Comparison of ENCODE assay signal across 10 cellular contexts in the genomic region with DNA sequence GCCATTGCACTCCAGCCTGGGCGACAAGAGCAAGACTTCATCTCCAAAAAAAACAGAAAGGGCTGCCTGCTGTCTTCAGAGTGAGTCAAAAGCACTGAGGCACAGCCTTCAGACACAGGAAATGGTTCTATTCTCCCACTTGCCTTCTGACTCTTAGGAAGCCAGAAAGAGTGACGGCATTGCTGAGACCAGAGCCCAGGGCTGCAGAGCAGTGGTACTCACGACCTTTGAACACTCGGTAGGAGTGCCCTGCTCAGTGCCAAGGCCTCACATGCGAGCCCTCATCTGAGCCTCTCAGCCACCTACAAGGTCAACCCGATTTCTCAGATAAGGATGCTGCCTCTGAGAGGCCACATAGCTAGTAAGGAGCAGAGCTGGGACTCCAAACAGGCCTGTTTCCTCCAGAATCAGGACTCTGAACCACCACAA. TPM values are rescaled to one million over a fixed set of nuclear protein-coding genes. Genes with fewer than 3 reads are reported as not detected.
DNase-seq lines count a peak whose midpoint lies in the region; ATAC-seq and TF ChIP-seq lines count a peak whose summit lies in the region.
"Had no signal": no experiment of that assay in that cellular context is flagged by ENCODE, and none has a peak within 500 bp of the region (broad histone marks: within the 10 kb centered on the region; RNA-seq: fewer than 3 reads in every experiment).

No MANE protein-coding gene starts in this region.

- H3K4me3 Mint-ChIP-seq in activated T-cell treated with anti-CD3 and anti-CD28 coated beads, Interleukin-2, amount 50 U/mL, for 24 hours = no peak overlapping the region
- no peak overlapping the region for H3K4me3 Mint-ChIP-seq in activated T-helper 2 cell treated with anti-CD3 and anti-CD28 coated beads, Interferon-gamma antibody, Interleukin-2, Interleukin-4, amounts not matched to agents 10 μg/mL and 5 μg/mL and 100 μg/mL, durations not matched to agents 14 hours and 24 hours and 36 hours (ENCODE audit: low read depth)

- H3K4me1 Mint-ChIP-seq in activated T-cell treated with anti-CD3 and anti-CD28 coated beads, Interleukin-2, amount 50 U/mL, for 24 hours (ENCODE audit: low read depth) = peaks cover 40% of the 10 kb centered on the region
- H3K4me1 Mint-ChIP-seq in activated T-helper 2 cell treated with anti-CD3 and anti-CD28 coated beads, Interferon-gamma antibody, Interleukin-2, Interleukin-4, amounts not matched to agents 10 μg/mL and 5 μg/mL and 100 μg/mL, durations not matched to agents 14 hours and 24 hours and 36 hours (ENCODE audit: low read depth) = peaks cover 28% of the 10 kb centered on the region

- peaks cover 13 to 26% of the 10 kb centered on the region in 2 donors for H3K36me3 ChIP-seq in ascending aorta

- no peaks in the 10 kb centered on the region for H3K27me3 Mint-ChIP-seq in activated T-cell treated with anti-CD3 and anti-CD28 coated beads, Interleukin-2, amount 50 U/mL, for 24 hours
- H3K27me3 Mint-ChIP-seq in activated T-helper 2 cell treated with anti-CD3 and anti-CD28 coated beads, Interferon-gamma antibody, Interleukin-2, Interleukin-4, amounts not matched to agents 10 μg/mL and 5 μg/mL and 100 μg/mL, durations not matched to agents 14 hours and 24 hours and 36 hours (ENCODE audit: low read depth) = no peaks in the 10 kb centered on the region

- no peak overlapping the region for H3K4me3 ChIP-seq in ascending aorta

- no peak overlapping the region for H3K27ac ChIP-seq in ascending aorta

- no peaks in the 10 kb centered on the region for H3K9me3 ChIP-seq in ascending aorta

- intact Hi-C loops in activated T-helper 2 cell treated with anti-CD3 and anti-CD28 coated beads, Interferon-gamma antibody, Interleukin-2, Interleukin-4, amounts not matched to agents 10 μg/mL and 5 μg/mL and 100 μg/mL, durations not matched to agents 14 hours and 24 hours and 36 hours (cut with micrococcal nuclease) = no loop called here
- intact Hi-C loops in ascending aorta (cut with DNase I) = no loop called here

- no peak for TF ChIP-seq CTCF in ascending aorta (IDR thresholded peaks at IDR 0.05)

- no peak for DNase-seq in activated T-cell treated with anti-CD3 and anti-CD28 coated beads, Interleukin-2, amount 50 U/mL, for 24 hours
- no peak for DNase-seq in activated T-cell treated with anti-CD3 and anti-CD28 coated beads, Interleukin-2, amount 50 U/mL, for 1 hour
- DNase-seq in activated T-helper 2 cell treated with anti-CD3 and anti-CD28 coated beads, Interferon-gamma antibody, Interleukin-2, Interleukin-4, amounts not matched to agents 10 μg/mL and 5 μg/mL and 100 μg/mL, durations not matched to agents 14 hours and 24 hours and 36 hours (ENCODE audit: low spot score) = no peak
- DNase-seq in stimulated activated CD8-positive, alpha-beta memory T cell treated with anti-CD3 and anti-CD28 coated beads, Interleukin-4, amount 100 ng/mL, for 48 hours = peak; percentile 57
- no peak for DNase-seq in ascending aorta (ENCODE audit: low spot score in 2 of 2)
- DNase-seq in COLO829 (ENCODE audit: low spot score) = no peak
- DNase-seq: hypothalamus, SIG-M5 had no signal

- no peaks in the 10 kb centered on the region for H3K27me3 ChIP-seq in ascending aorta

- no peaks in the 10 kb centered on the region for H3K9me3 Mint-ChIP-seq in activated T-cell treated with anti-CD3 and anti-CD28 coated beads, Interleukin-2, amount 50 U/mL, for 24 hours
- H3K9me3 Mint-ChIP-seq in activated T-helper 2 cell treated with anti-CD3 and anti-CD28 coated beads, Interferon-gamma antibody, Interleukin-2, Interleukin-4, amounts not matched to agents 10 μg/mL and 5 μg/mL and 100 μg/mL, durations not matched to agents 14 hours and 24 hours and 36 hours = no peaks in the 10 kb centered on the region

- H3K27ac Mint-ChIP-seq in activated T-cell treated with anti-CD3 and anti-CD28 coated beads, Interleukin-2, amount 50 U/mL, for 24 hours = peak overlapping the region; percentile 22
- H3K27ac Mint-ChIP-seq in activated T-helper 2 cell treated with anti-CD3 and anti-CD28 coated beads, Interferon-gamma antibody, Interleukin-2, Interleukin-4, amounts not matched to agents 10 μg/mL and 5 μg/mL and 100 μg/mL, durations not matched to agents 14 hours and 24 hours and 36 hours = peak overlapping the region; percentile 74

- ATAC-seq in HG03064 (IDR thresholded peaks at IDR 0.05; ENCODE audit: low read depth, unreplicated experiment) (peak; percentile 64), GM21528 (IDR thresholded peaks at IDR 0.05; ENCODE audit: low FRiP score, unreplicated experiment) (no peak)

- H3K4me1 ChIP-seq in ascending aorta = no peaks in the 10 kb centered on the region

- H3K36me3 Mint-ChIP-seq in activated T-cell treated with anti-CD3 and anti-CD28 coated beads, Interleukin-2, amount 50 U/mL, for 24 hours (ENCODE audit: low read depth) = peaks cover 54% of the 10 kb centered on the region
- H3K36me3 Mint-ChIP-seq in activated T-helper 2 cell treated with anti-CD3 and anti-CD28 coated beads, Interferon-gamma antibody, Interleukin-2, Interleukin-4, amounts not matched to agents 10 μg/mL and 5 μg/mL and 100 μg/mL, durations not matched to agents 14 hours and 24 hours and 36 hours (ENCODE audit: low read depth) = peaks cover 42% of the 10 kb centered on the region

RNA-seq across cellular contexts. Expression of gene ITGAE, which starts 3.5 kb away (rescaled TPM):
- total RNA-seq in activated T-helper 2 cell treated with anti-CD3 and anti-CD28 coated beads, Interferon-gamma antibody, Interleukin-2, Interleukin-4, amounts not matched to agents 10 μg/mL and 5 μg/mL and 100 μg/mL, durations not matched to agents 14 hours and 24 hours and 36 hours = 36.2 and 42.4 TPM in 2 replicates
- 15.8 TPM for total RNA-seq in ascending aorta

RNA-seq across cellular contexts. Expression of gene NCBP3, which starts 41.5 kb away (rescaled TPM):
- total RNA-seq in activated T-helper 2 cell treated with anti-CD3 and anti-CD28 coated beads, Interferon-gamma antibody, Interleukin-2, Interleukin-4, amounts not matched to agents 10 μg/mL and 5 μg/mL and 100 μg/mL, durations not matched to agents 14 hours and 24 hours and 36 hours = 49.2 and 57.2 TPM in 2 replicates
- total RNA-seq in ascending aorta = 3.9 TPM

Comparison
In these comparisons a context has a peak if more than half of its experiments do, and no peak if none do; other contexts are left out.
1. RNA of gene NCBP3, which starts 41.5 kb away (total RNA-seq): 49.2 to 57.2 TPM in activated T-helper 2 cell treated with anti-CD3 and anti-CD28 coated beads, Interferon-gamma antibody, Interleukin-2, Interleukin-4, amounts not matched to agents 10 μg/mL and 5 μg/mL and 100 μg/mL, durations not matched to agents 14 hours and 24 hours and 36 hours; 3.9 TPM in ascending aorta (single experiment); every median in the first group is over 10 times any median in the second.